Comparison of ENCODE assay signal across 12 cellular contexts in the genomic region with DNA sequence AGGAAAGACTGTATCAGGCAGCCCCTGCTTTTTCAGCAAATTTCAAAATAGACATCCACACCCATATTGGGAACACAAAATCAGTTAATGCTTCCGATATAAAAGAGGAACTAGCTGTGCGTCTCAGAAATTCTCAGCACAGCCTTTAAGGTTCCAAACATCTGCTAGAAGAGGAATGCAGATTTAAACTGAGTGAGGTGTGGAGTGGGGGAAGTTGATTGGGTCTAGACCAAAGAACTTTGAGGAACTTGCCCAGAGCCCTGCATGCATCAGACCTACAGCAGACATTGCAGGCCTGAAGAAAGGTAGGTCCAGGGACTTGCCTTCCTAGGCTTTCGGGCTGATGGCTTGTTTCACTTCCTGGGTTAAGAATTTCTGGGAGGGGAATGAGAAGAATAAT. TPM values are rescaled to one million over a fixed set of nuclear protein-coding genes. Genes with fewer than 3 reads are reported as not detected.
A peak's percentile ranks its signal among the peaks of the same experiment; 100 is the strongest.
DNase-seq lines count a peak whose midpoint lies in the region; ATAC-seq and TF ChIP-seq lines count a peak whose summit lies in the region.
"Had no signal": no experiment of that assay in that cellular context is flagged by ENCODE, and none has a peak within 500 bp of the region (broad histone marks: within the 10 kb centered on the region; RNA-seq: fewer than 3 reads in every experiment).

A gene (plus strand): TSS at position 255 of the 400 bp plus-strand sequence. CDS start 10 bp downstream, at position 265.

- intact Hi-C loops in left ventricle myocardium superior (cut with micrococcal nuclease) (no loop called here), spleen (cut with DNase I; ENCODE audit: low total_unique reads) (no loop called here)

- peak within 1 kb of the TSS in 4 of 8 donors; percentile 2 to 53 (median 14) for H3K4me3 ChIP-seq in spleen

- DNase-seq in GM10266 (ENCODE audit: extremely low spot score) (peak; percentile 11), SIG-M5 (lab: John Stamatoyannopoulos, UW) (peak; percentile 70), left ventricle myocardium superior (no peak), spleen (no peak), cerebellar cortex (ENCODE audit: low spot score) (no peak), GM03348 (ENCODE audit: low spot score) (no peak), chondrocyte (ENCODE audit: low spot score) (no peak)
- DNase-seq in activated naive CD4-positive, alpha-beta T cell treated with anti-CD3 and anti-CD28 coated beads, Interleukin-2, amount 50 U/mL, for 72 hours (ENCODE audit: low spot score in 2 of 2), result no peak
- DNase-seq: kidney glomerular epithelial cell, NCI-H524 treated with DMSO at 0.1 percent for 48 hours had no signal

- no peaks in the 10 kb centered on the region for H3K9me3 ChIP-seq in spleen

- no peak for TF ChIP-seq POLR2A in spleen (IDR thresholded peaks at IDR 0.05)

- H3K27ac ChIP-seq in spleen, result peak within 1 kb of the TSS in 6 of 8 donors; percentile 35 to 81 (median 63)

- H3K36me3 ChIP-seq in spleen, result no peaks in the 10 kb centered on the region

- H3K9me3 Mint-ChIP-seq in activated naive CD4-positive, alpha-beta T cell treated with anti-CD3 and anti-CD28 coated beads, Interleukin-2, amount 50 U/mL, for 72 hours, result no peaks in the 10 kb centered on the region
- peaks cover 3% of the 10 kb centered on the region for H3K9me3 Mint-ChIP-seq in chondrocyte (ENCODE audit: low read depth)

- no peaks in the 10 kb centered on the region for H3K27me3 ChIP-seq in spleen (replicated peaks in 1 of 7)

- peak; percentile 81 for ATAC-seq in left ventricle myocardium superior
- no peak for ATAC-seq in activated naive CD4-positive, alpha-beta T cell treated with anti-CD3 and anti-CD28 coated beads, Interleukin-2, amount 50 U/mL, for 72 hours

- no peak within 1 kb of the TSS for H3K27ac Mint-ChIP-seq in activated naive CD4-positive, alpha-beta T cell treated with anti-CD3 and anti-CD28 coated beads, Interleukin-2, amount 50 U/mL, for 72 hours
- H3K27ac Mint-ChIP-seq in chondrocyte (ENCODE audit: unreplicated experiment), result no peak within 1 kb of the TSS

- peaks cover 0 to 21% (median 7%) of the 10 kb centered on the region in 6 donors for H3K4me1 ChIP-seq in spleen

- H3K4me1 Mint-ChIP-seq in chondrocyte (ENCODE audit: low read depth), result peaks cover 1% of the 10 kb centered on the region

- TF ChIP-seq CTCF in GM10266 (IDR thresholded peaks at IDR 0.05; ENCODE audit: control insufficient read depth, insufficient read depth, low read depth, missing control alignments) (no peak), spleen (IDR thresholded peaks at IDR 0.05 in 8 of 11, conservative IDR thresholded peaks at IDR 0.05 in 3 of 11) (no peak), chondrocyte (IDR thresholded peaks at IDR 0.05) (no peak)

- no peaks in the 10 kb centered on the region for H3K27me3 Mint-ChIP-seq in chondrocyte (ENCODE audit: low read depth)
- H3K27me3 Mint-ChIP-seq: IgD-negative memory B cell had no signal

- H3K36me3 Mint-ChIP-seq in activated naive CD4-positive, alpha-beta T cell treated with anti-CD3 and anti-CD28 coated beads, Interleukin-2, amount 50 U/mL, for 72 hours, result no peaks in the 10 kb centered on the region
- no peaks in the 10 kb centered on the region for H3K36me3 Mint-ChIP-seq in chondrocyte (ENCODE audit: low read depth)
- H3K36me3 Mint-ChIP-seq: IgD-negative memory B cell had no signal

- 18 to 35% (median 33%) methylated on average over 3 of the region's 3 CpGs for WGBS in spleen, 5 donors

- H3K4me3 Mint-ChIP-seq in chondrocyte (ENCODE audit: unreplicated experiment), result no peak within 1 kb of the TSS

RNA-seq across cellular contexts. Expression of the gene that starts here (rescaled TPM):
- total RNA-seq in left ventricle myocardium superior, result 13.4 TPM
- 100 to 1,000 TPM in 3 of 7 donors, 10 to 100 TPM in 4; 28.2 to 130 (median 85.5) TPM for total RNA-seq in spleen
- polyA plus RNA-seq in spleen, result 10 to 100 TPM; 24.3 to 48.7 (median 26.1) TPM
- total RNA-seq in activated naive CD4-positive, alpha-beta T cell treated with anti-CD3 and anti-CD28 coated beads, Interleukin-2, amount 50 U/mL, for 72 hours, result not detected
- not detected in 3 replicates for total RNA-seq in chondrocyte
- total RNA-seq: T-helper 1 cell treated with Interleukin-12 subunit alpha and Interleukin-12 subunit beta and Interleukin-4 antibody, amounts not matched to agents 30 ng/mL and 1 ng/mL, for 36 hours had no signal
- polyA plus RNA-seq: IgD-negative memory B cell had no signal

Comparison
In these comparisons a context has a peak if more than half of its experiments do, and no peak if none do; other contexts are left out.
1. RNA of the gene that starts here (total RNA-seq): 28.2 to 130 TPM in spleen and 13.4 TPM in left ventricle myocardium superior (single experiment); not detected in activated naive CD4-positive, alpha-beta T cell treated with anti-CD3 and anti-CD28 coated beads, Interleukin-2, amount 50 U/mL, for 72 hours and not detected in chondrocyte; every median in the first group is over 10 times any median in the second.
2. DNase-seq: peak in GM10266 (single experiment) and SIG-M5 (single experiment); none in left ventricle myocardium superior (single experiment), spleen (single experiment), cerebellar cortex (single experiment), activated naive CD4-positive, alpha-beta T cell treated with anti-CD3 and anti-CD28 coated beads, Interleukin-2, amount 50 U/mL, for 72 hours (0 of 2), GM03348 (single experiment) and chondrocyte (single experiment).